8 cellular contexts compared by ENCODE assay signal in genomic region chr10:59907918-59908807, GRCh38. TPM values are rescaled to one million over a fixed set of nuclear protein-coding genes. Genes with fewer than 3 reads are reported as not detected.
DNase-seq lines count a peak whose midpoint lies in the region; ATAC-seq, FAIRE-seq and TF ChIP-seq lines count a peak whose summit lies in the region.

No MANE protein-coding gene starts in this region.

- FAIRE-seq in kidney (lab: Jason Lieb, UNC), result peak; percentile 37

- H3K27ac ChIP-seq in caudate nucleus (ENCODE audit: low read depth, low read length) (peak overlapping the region; percentile 97), kidney (ENCODE audit: low read depth in 2 of 2, low read length in 2 of 2) (peak overlapping the region; percentile 75 to 90)

- H3K27me3 Mint-ChIP-seq in T-helper 17 cell, result no peaks in the 10 kb centered on the region

- H3K9me3 ChIP-seq in T-helper 17 cell (ENCODE audit: control insufficient read depth, low read length, poor library complexity, severe bottlenecking), result no peaks in the 10 kb centered on the region
- no peaks in the 10 kb centered on the region for H3K9me3 ChIP-seq in kidney (ENCODE audit: control insufficient read depth in 1 of 2, low read length in 2 of 2)

- DNase-seq in AG08396 (ENCODE audit: low spot score), result peak; percentile 78
- DNase-seq in HS-27A (ENCODE audit: low read depth), result peak; percentile 29
- DNase-seq in T-helper 17 cell, result no peak
- DNase-seq in caudate nucleus (lab: John Stamatoyannopoulos, UW), result peak in 34 of 61 donors; percentile 10 to 77 (median 42)
- DNase-seq in kidney, result no peak
- DNase-seq in stimulated activated CD4-positive, alpha-beta T cell treated with anti-CD3 and anti-CD28 coated beads, Interleukin-15, amount 100 ng/mL, for 48 hours (ENCODE audit: low read depth in 2 of 2), result peak; percentile 20 to 43
- no peak for DNase-seq in NK-92 (lab: John Stamatoyannopoulos, UW; ENCODE audit: unreplicated experiment)

- intact Hi-C loops in kidney (cut with DNase I), result no loop called here

- H3K4me3 Mint-ChIP-seq in T-helper 17 cell, result peak overlapping the region; percentile 98

- no peak for TF ChIP-seq CTCF in kidney (IDR thresholded peaks at IDR 0.05; ENCODE audit: borderline replicate concordance, extremely low read depth, insufficient read depth)

- H3K27ac Mint-ChIP-seq in T-helper 17 cell, result peak overlapping the region; percentile 97

- H3K4me3 ChIP-seq in kidney (ENCODE audit: low read length in 2 of 2), result peak overlapping the region; percentile 67 to 84

- ATAC-seq in GM18867 (IDR thresholded peaks at IDR 0.05; ENCODE audit: unreplicated experiment) (peak; percentile 21), T-helper 17 cell (no peak)

- H3K4me1 ChIP-seq in kidney (ENCODE audit: control insufficient read depth in 1 of 2, insufficient read depth in 1 of 2, low read depth in 1 of 2, low read length in 2 of 2), result peaks cover 19 to 28% of the 10 kb centered on the region in 2 donors

- H3K9ac ChIP-seq in kidney (ENCODE audit: low read length in 2 of 2), result peak overlapping the region; percentile 70 to 93

- H3K36me3 ChIP-seq in kidney (ENCODE audit: control insufficient read depth in 1 of 2, insufficient read depth in 2 of 2, low read length in 2 of 2), result no peaks in the 10 kb centered on the region

- H3K36me3 Mint-ChIP-seq in T-helper 17 cell (ENCODE audit: low read depth), result peaks cover 2% of the 10 kb centered on the region

- H3K4me1 Mint-ChIP-seq in T-helper 17 cell, result peaks cover 44% of the 10 kb centered on the region

RNA-seq across cellular contexts. Expression of gene CCDC6, which starts 1.8 kb away (rescaled TPM):
- total RNA-seq in T-helper 17 cell (10 to 100 TPM; 25.3 to 27.0 TPM), kidney (47.0 TPM)
- 15.5 TPM for polyA plus RNA-seq in kidney (ENCODE audit: insufficient read depth, low read depth, low replicate concordance)

Comparison
In these comparisons a context has a peak if more than half of its experiments do, and no peak if none do; other contexts are left out.
1. DNase-seq: peak in AG08396 (single experiment), HS-27A (single experiment), caudate nucleus (34 of 61) and stimulated activated CD4-positive, alpha-beta T cell treated with anti-CD3 and anti-CD28 coated beads, Interleukin-15, amount 100 ng/mL, for 48 hours (2 of 2); none in T-helper 17 cell (0 of 3), kidney (single experiment) and NK-92 (single experiment).